Comparison of ENCODE assay signal across 8 cellular contexts in the genomic region with DNA sequence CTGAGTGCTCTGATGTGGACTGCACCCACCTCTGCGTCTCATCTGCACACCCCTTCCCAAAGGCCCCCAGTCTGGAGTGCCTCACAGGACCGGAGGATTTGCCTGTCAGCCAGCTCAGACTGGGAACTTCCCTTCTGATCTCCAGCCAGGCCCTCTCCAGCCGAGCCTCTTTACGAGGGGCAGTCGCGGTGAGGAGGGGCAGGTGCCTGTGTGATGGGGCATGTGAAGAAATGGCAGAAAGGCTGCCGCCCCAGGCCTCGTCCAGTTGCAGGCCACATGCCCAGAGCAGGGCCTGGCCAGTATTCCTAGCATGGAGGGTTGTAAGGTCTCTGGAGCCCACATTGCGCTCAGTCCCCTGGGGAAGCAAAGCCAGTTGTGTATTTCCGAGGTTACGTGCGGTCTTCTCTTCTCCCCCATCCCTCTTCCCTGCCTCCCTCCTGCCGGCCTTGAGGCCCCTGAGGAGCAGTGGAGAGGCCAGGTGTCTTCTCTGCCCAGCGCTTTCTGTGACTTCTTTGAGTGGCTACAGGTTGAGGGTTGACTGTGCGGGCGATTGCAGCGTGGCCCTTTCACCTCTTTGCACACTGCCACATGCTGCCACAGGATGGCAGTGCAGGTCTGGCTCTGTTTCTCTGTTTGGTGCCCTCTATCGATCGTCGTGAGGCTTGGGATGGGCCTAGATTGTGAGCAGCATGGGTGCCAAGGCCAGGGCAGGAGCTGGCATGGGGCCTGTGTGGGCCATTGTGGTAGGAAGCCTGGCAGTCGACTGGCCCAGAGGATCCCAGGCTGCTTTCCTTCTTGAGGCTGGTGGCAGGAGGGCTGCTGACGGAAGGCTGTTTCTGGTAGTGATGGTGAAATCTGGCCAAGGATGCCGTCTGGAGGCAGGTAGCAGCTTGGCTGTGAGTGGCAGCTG. TPM values are rescaled to one million over a fixed set of nuclear protein-coding genes. Genes with fewer than 3 reads are reported as not detected.
A peak's percentile ranks its signal among the peaks of the same experiment; 100 is the strongest.
DNase-seq lines count a peak whose midpoint lies in the region; ATAC-seq and TF ChIP-seq lines count a peak whose summit lies in the region.

No MANE protein-coding gene starts in this region.

- no peaks in the 10 kb centered on the region for H3K9me3 Mint-ChIP-seq in activated naive CD4-positive, alpha-beta T cell treated with anti-CD3 and anti-CD28 coated beads, Interleukin-2, amount 50 U/mL, for 72 hours

- peaks cover 11% of the 10 kb centered on the region for H3K4me1 ChIP-seq in cardiac muscle cell (ENCODE audit: low read depth)

- no peak overlapping the region for H3K4me3 ChIP-seq in cardiac muscle cell

- peak; percentile 80 to 86 for ATAC-seq in activated naive CD4-positive, alpha-beta T cell treated with anti-CD3 and anti-CD28 coated beads, Interleukin-2, amount 50 U/mL, for 72 hours

- peak; percentile 91 for TF ChIP-seq CTCF in cardiac muscle cell (IDR thresholded peaks at IDR 0.05; ENCODE audit: low read depth, low read length)

- no peaks in the 10 kb centered on the region for H3K27me3 ChIP-seq in cardiac muscle cell

- H3K36me3 Mint-ChIP-seq in activated naive CD4-positive, alpha-beta T cell treated with anti-CD3 and anti-CD28 coated beads, Interleukin-2, amount 50 U/mL, for 72 hours: peaks cover 17 to 41% of the 10 kb centered on the region in 2 donors

- H3K27ac ChIP-seq in cardiac muscle cell: no peak overlapping the region

- peak; percentile 87 for TF ChIP-seq RAD21 in Ishikawa (IDR thresholded peaks at IDR 0.05; ENCODE audit: low read depth)

- peak; percentile 37 to 76 for DNase-seq in SHP77 (lab: John Stamatoyannopoulos, UW)
- DNase-seq in SHP77 treated with DMSO at 0.1 percent for 48 hours (lab: John Stamatoyannopoulos, UW): no peak
- DNase-seq in SKM-1 treated with dmso at 0.1 percent for 144 hours (lab: John Stamatoyannopoulos, UW; ENCODE audit: unreplicated experiment): peak; percentile 88
- DNase-seq in activated naive CD4-positive, alpha-beta T cell treated with anti-CD3 and anti-CD28 coated beads, Interleukin-2, amount 50 U/mL, for 72 hours (ENCODE audit: low spot score in 2 of 2): peak; percentile 71 to 77
- DNase-seq in cardiac muscle cell (ENCODE audit: low read depth in 1 of 2, low spot score in 1 of 2): peak; percentile 68 to 73
- DNase-seq in putamen (ENCODE audit: low spot score): peak; percentile 82
- DNase-seq in DMS79 (lab: John Stamatoyannopoulos, UW): no peak

- H3K36me3 ChIP-seq in cardiac muscle cell: peaks cover 64% of the 10 kb centered on the region

- peak overlapping the region; percentile 16 to 92 for H3K27ac Mint-ChIP-seq in activated naive CD4-positive, alpha-beta T cell treated with anti-CD3 and anti-CD28 coated beads, Interleukin-2, amount 50 U/mL, for 72 hours

- no peak for TF ChIP-seq EP300 in Ishikawa (IDR thresholded peaks at IDR 0.05; ENCODE audit: borderline replicate concordance)

- no peaks in the 10 kb centered on the region for H3K9me3 ChIP-seq in cardiac muscle cell (ENCODE audit: low read depth)

TF ChIP-seq in Ishikawa, 13 proteins besides CTCF, POLR2A, EP300 and RAD21:
- no peak for TF ChIP-seq TCF12 (IDR thresholded peaks at IDR 0.05; ENCODE audit: low read depth)
- TF ChIP-seq YY1 (IDR thresholded peaks at IDR 0.05; ENCODE audit: low read depth): 0 out of 2 replicates have a peak, but pooled peaks have one; percentile 52
- peak; percentile 19; the same call in 1 of the 2 replicates for TF ChIP-seq NFIC (IDR thresholded peaks at IDR 0.05)
- no peak for TF ChIP-seq EGR1 (IDR thresholded peaks at IDR 0.05)
- TF ChIP-seq, protein P1, sequence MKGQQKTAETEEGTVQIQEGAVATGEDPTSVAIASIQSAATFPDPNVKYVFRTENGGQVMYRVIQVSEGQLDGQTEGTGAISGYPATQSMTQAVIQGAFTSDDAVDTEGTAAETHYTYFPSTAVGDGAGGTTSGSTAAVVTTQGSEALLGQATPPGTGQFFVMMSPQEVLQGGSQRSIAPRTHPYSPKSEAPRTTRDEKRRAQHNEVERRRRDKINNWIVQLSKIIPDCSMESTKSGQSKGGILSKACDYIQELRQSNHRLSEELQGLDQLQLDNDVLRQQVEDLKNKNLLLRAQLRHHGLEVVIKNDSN (IDR thresholded peaks at IDR 0.05): no peak
- TF ChIP-seq TEAD4 (IDR thresholded peaks at IDR 0.05): no peak
- TF ChIP-seq ZBTB7A (IDR thresholded peaks at IDR 0.05; ENCODE audit: low read depth): no peak
- TF ChIP-seq, protein P2, sequence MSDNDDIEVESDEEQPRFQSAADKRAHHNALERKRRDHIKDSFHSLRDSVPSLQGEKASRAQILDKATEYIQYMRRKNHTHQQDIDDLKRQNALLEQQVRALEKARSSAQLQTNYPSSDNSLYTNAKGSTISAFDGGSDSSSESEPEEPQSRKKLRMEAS (IDR thresholded peaks at IDR 0.05): peak; percentile 50; the same call in 1 of the 2 replicates
- TF ChIP-seq, protein P3, sequence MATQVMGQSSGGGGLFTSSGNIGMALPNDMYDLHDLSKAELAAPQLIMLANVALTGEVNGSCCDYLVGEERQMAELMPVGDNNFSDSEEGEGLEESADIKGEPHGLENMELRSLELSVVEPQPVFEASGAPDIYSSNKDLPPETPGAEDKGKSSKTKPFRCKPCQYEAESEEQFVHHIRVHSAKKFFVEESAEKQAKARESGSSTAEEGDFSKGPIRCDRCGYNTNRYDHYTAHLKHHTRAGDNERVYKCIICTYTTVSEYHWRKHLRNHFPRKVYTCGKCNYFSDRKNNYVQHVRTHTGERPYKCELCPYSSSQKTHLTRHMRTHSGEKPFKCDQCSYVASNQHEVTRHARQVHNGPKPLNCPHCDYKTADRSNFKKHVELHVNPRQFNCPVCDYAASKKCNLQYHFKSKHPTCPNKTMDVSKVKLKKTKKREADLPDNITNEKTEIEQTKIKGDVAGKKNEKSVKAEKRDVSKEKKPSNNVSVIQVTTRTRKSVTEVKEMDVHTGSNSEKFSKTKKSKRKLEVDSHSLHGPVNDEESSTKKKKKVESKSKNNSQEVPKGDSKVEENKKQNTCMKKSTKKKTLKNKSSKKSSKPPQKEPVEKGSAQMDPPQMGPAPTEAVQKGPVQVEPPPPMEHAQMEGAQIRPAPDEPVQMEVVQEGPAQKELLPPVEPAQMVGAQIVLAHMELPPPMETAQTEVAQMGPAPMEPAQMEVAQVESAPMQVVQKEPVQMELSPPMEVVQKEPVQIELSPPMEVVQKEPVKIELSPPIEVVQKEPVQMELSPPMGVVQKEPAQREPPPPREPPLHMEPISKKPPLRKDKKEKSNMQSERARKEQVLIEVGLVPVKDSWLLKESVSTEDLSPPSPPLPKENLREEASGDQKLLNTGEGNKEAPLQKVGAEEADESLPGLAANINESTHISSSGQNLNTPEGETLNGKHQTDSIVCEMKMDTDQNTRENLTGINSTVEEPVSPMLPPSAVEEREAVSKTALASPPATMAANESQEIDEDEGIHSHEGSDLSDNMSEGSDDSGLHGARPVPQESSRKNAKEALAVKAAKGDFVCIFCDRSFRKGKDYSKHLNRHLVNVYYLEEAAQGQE (IDR thresholded peaks at IDR 0.05; ENCODE audit: low read depth): no peak
- no peak for TF ChIP-seq CEBPB (IDR thresholded peaks at IDR 0.05)
- no peak for TF ChIP-seq CREB1 (IDR thresholded peaks at IDR 0.05; ENCODE audit: low read depth)
- no peak for TF ChIP-seq FOXM1 (IDR thresholded peaks at IDR 0.05; ENCODE audit: borderline replicate concordance, low read depth)
- TF ChIP-seq TAF1 (IDR thresholded peaks at IDR 0.05; ENCODE audit: low read depth): no peak

RNA-seq across cellular contexts. Expression of a gene that starts 5.3 kb away (rescaled TPM):
- total RNA-seq in activated naive CD4-positive, alpha-beta T cell treated with anti-CD3 and anti-CD28 coated beads, Interleukin-2, amount 50 U/mL, for 72 hours: 100 to 1,000 TPM; 160 to 176 TPM
- 193 and 319 TPM in 2 replicates for total RNA-seq in cardiac muscle cell
- polyA plus RNA-seq in cardiac muscle cell: 100 and 125 TPM in 2 replicates

Comparison
In these comparisons a context has a peak if more than half of its experiments do, and no peak if none do; other contexts are left out.
1. DNase-seq: peak in SHP77 (2 of 2), SKM-1 treated with dmso at 0.1 percent for 144 hours (single experiment), activated naive CD4-positive, alpha-beta T cell treated with anti-CD3 and anti-CD28 coated beads, Interleukin-2, amount 50 U/mL, for 72 hours (2 of 2), cardiac muscle cell (2 of 2) and putamen (single experiment); none in SHP77 treated with DMSO at 0.1 percent for 48 hours (single experiment) and DMS79 (single experiment).